Comparison of ENCODE assay signal across 8 cellular contexts in genomic region chr3:57164217-57164605, GRCh38. TPM values are rescaled to one million over a fixed set of nuclear protein-coding genes. Genes with fewer than 3 reads are reported as not detected.
DNase-seq lines count a peak whose midpoint lies in the region; ATAC-seq lines count a peak whose summit lies in the region.

No MANE protein-coding gene starts in this region.

- peak overlapping the region; percentile 64 for H3K4me3 Mint-ChIP-seq in activated naive CD8-positive, alpha-beta T cell treated with anti-CD3 and anti-CD28 coated beads for 36 hours

- no peaks in the 10 kb centered on the region for H3K9me3 Mint-ChIP-seq in activated naive CD8-positive, alpha-beta T cell treated with anti-CD3 and anti-CD28 coated beads for 36 hours

- H3K4me1 Mint-ChIP-seq in activated naive CD8-positive, alpha-beta T cell treated with anti-CD3 and anti-CD28 coated beads for 36 hours = peaks cover 11% of the 10 kb centered on the region

- peak; percentile 22 for DNase-seq in NCI-H748 (lab: John Stamatoyannopoulos, UW; ENCODE audit: unreplicated experiment)
- no peak for DNase-seq in NCI-H748 treated with DMSO at 0.1 percent for 48 hours (lab: John Stamatoyannopoulos, UW)
- peak; percentile 37 for DNase-seq in activated naive CD8-positive, alpha-beta T cell treated with anti-CD3 and anti-CD28 coated beads for 36 hours
- peak; percentile 32 to 52 for DNase-seq in stimulated activated CD4-positive, alpha-beta T cell treated with anti-CD3 and anti-CD28 coated beads, Interleukin-2, amount 100 ng/mL, for 24 hours
- DNase-seq in DMS79 (lab: John Stamatoyannopoulos, UW) = no peak
- DNase-seq in NCI-H1092 treated with DMSO at 0.1 percent for 48 hours (lab: John Stamatoyannopoulos, UW) = no peak

- ATAC-seq in HG03378 (IDR thresholded peaks at IDR 0.05; ENCODE audit: unreplicated experiment) = no peak

- no peaks in the 10 kb centered on the region for H3K36me3 Mint-ChIP-seq in activated naive CD8-positive, alpha-beta T cell treated with anti-CD3 and anti-CD28 coated beads for 36 hours

- no peak overlapping the region for H3K27ac Mint-ChIP-seq in activated naive CD8-positive, alpha-beta T cell treated with anti-CD3 and anti-CD28 coated beads for 36 hours

- H3K4me3 ChIP-seq in iPS-18c (ENCODE audit: insufficient read depth, low read depth, low read length) = peak overlapping the region; percentile 73

- peaks cover 86% of the 10 kb centered on the region for H3K27me3 Mint-ChIP-seq in activated naive CD8-positive, alpha-beta T cell treated with anti-CD3 and anti-CD28 coated beads for 36 hours

- H3K9me3 ChIP-seq in iPS-18c (ENCODE audit: control insufficient read depth, insufficient read depth, low read length) = no peaks in the 10 kb centered on the region

RNA-seq across cellular contexts. Expression of gene IL17RD, which starts 0.9 kb away (rescaled TPM):
- under 1 TPM in 1 of 2 experiments, not detected in 1; 0.04 TPM for total RNA-seq in activated naive CD8-positive, alpha-beta T cell treated with anti-CD3 and anti-CD28 coated beads for 36 hours

RNA-seq across cellular contexts. Expression of gene HESX1, which starts 35.6 kb away (rescaled TPM):
- under 1 TPM; 0.35 to 0.38 TPM for total RNA-seq in activated naive CD8-positive, alpha-beta T cell treated with anti-CD3 and anti-CD28 coated beads for 36 hours

Comparison
In these comparisons a context has a peak if more than half of its experiments do, and no peak if none do; other contexts are left out.
1. DNase-seq: peak in NCI-H748 (single experiment), activated naive CD8-positive, alpha-beta T cell treated with anti-CD3 and anti-CD28 coated beads for 36 hours (single experiment) and stimulated activated CD4-positive, alpha-beta T cell treated with anti-CD3 and anti-CD28 coated beads, Interleukin-2, amount 100 ng/mL, for 24 hours (2 of 2); none in NCI-H748 treated with DMSO at 0.1 percent for 48 hours (single experiment), DMS79 (single experiment) and NCI-H1092 treated with DMSO at 0.1 percent for 48 hours (single experiment).